9 cellular contexts compared by ENCODE assay signal in genomic region chr11:75350122-75350742, GRCh38. TPM values are rescaled to one million over a fixed set of nuclear protein-coding genes. Genes with fewer than 3 reads are reported as not detected.
DNase-seq lines count a peak whose midpoint lies in the region; ATAC-seq, FAIRE-seq and TF ChIP-seq lines count a peak whose summit lies in the region.
"Had no signal": no experiment of that assay in that cellular context is flagged by ENCODE, and none has a peak within 500 bp of the region (broad histone marks: within the 10 kb centered on the region; RNA-seq: fewer than 3 reads in every experiment).

No MANE protein-coding gene starts in this region.

- peak overlapping the region; percentile 83 to 87 for H3K9ac ChIP-seq in duodenal mucosa (ENCODE audit: low read depth in 1 of 2, low read length in 2 of 2)

- no peaks in the 10 kb centered on the region for H3K9me3 Mint-ChIP-seq in IgD-negative memory B cell
- no peaks in the 10 kb centered on the region for H3K9me3 Mint-ChIP-seq in natural killer cell treated with Interleukin-12 subunit alpha and Interleukin-12 subunit beta and Interleukin-15 and Interleukin-18, amount 100 ng/mL, for 72 hours

- no peak for TF ChIP-seq EP300 in A549 (IDR thresholded peaks at IDR 0.05)

- 83% methylated on average over 9 of the region's 9 CpGs for WGBS in A549 (ENCODE audit: missing lambda C conversion rate)

- no peaks in the 10 kb centered on the region for H3K36me3 ChIP-seq in duodenal mucosa (ENCODE audit: control insufficient read depth in 1 of 2, insufficient read depth in 2 of 2, low read length in 2 of 2)

- no peaks in the 10 kb centered on the region for H3K36me3 Mint-ChIP-seq in IgD-negative memory B cell
- H3K36me3 Mint-ChIP-seq in natural killer cell treated with Interleukin-12 subunit alpha and Interleukin-12 subunit beta and Interleukin-15 and Interleukin-18, amount 100 ng/mL, for 72 hours = peaks cover 5% of the 10 kb centered on the region

- in situ Hi-C loops in KBM-7 (cut with MboI; ENCODE audit: low pct_unique_long_range_greater_than_20kb, low sequenced_read_pairs) = no loop called here

- H3K4me2 ChIP-seq in A549 = peak overlapping the region; percentile 96

- H3K4me1 Mint-ChIP-seq in IgD-negative memory B cell = peaks cover 13 to 23% (median 18%) of the 10 kb centered on the region in 3 donors
- H3K4me1 Mint-ChIP-seq in natural killer cell treated with Interleukin-12 subunit alpha and Interleukin-12 subunit beta and Interleukin-15 and Interleukin-18, amount 100 ng/mL, for 72 hours (ENCODE audit: low read depth in 2 of 2) = peaks cover 72 to 74% of the 10 kb centered on the region in 2 donors

- no peak for TF ChIP-seq POLR2A in A549 (IDR thresholded peaks at IDR 0.05; ENCODE audit: low read length)

- CTCF ChIA-PET in A549 (lab: Yijun Ruan, JAX) = interaction anchor here (0.6 to 3.4 kb wide), 8 partner anchors 22 to 921 kb away, joined by 3 to 24 read pairs (median 4); no protein-coding TSS in a partner anchor

- ATAC-seq in A549 (no peak), HG02884 (IDR thresholded peaks at IDR 0.05; ENCODE audit: unreplicated experiment) (no peak), HG02885 (IDR thresholded peaks at IDR 0.05; ENCODE audit: poor library complexity, unreplicated experiment) (no peak)
- no peak for ATAC-seq in natural killer cell treated with Interleukin-12 subunit alpha and Interleukin-12 subunit beta and Interleukin-15 and Interleukin-18, amount 100 ng/mL, for 72 hours

- peak overlapping the region in 2 of 3 donors; percentile 47 to 60 for H3K27ac Mint-ChIP-seq in IgD-negative memory B cell
- H3K27ac Mint-ChIP-seq in natural killer cell treated with Interleukin-12 subunit alpha and Interleukin-12 subunit beta and Interleukin-15 and Interleukin-18, amount 100 ng/mL, for 72 hours = peak overlapping the region; percentile 66 to 88

- no peak for TF ChIP-seq CTCF in A549 (IDR thresholded peaks at IDR 0.05)

- H3K27me3 Mint-ChIP-seq in IgD-negative memory B cell = peaks cover 2% of the 10 kb centered on the region
- no peaks in the 10 kb centered on the region for H3K27me3 Mint-ChIP-seq in natural killer cell treated with Interleukin-12 subunit alpha and Interleukin-12 subunit beta and Interleukin-15 and Interleukin-18, amount 100 ng/mL, for 72 hours

- FAIRE-seq in A549 (lab: Jason Lieb, UNC) = no peak

- peak overlapping the region; percentile 55 to 94 (median 76) for H3K4me3 Mint-ChIP-seq in IgD-negative memory B cell
- H3K4me3 Mint-ChIP-seq in natural killer cell treated with Interleukin-12 subunit alpha and Interleukin-12 subunit beta and Interleukin-15 and Interleukin-18, amount 100 ng/mL, for 72 hours = peak overlapping the region; percentile 100

- H3K27ac ChIP-seq in A549 (peak overlapping the region; percentile 77 to 93; a peak in 2 of 6 replicates), duodenal mucosa (ENCODE audit: low read depth, low read length) (peak overlapping the region; percentile 84)

- POLR2A ChIA-PET in A549 (lab: Yijun Ruan, JAX) = no interaction called here

- H3K4me1 ChIP-seq in A549 = peaks cover 46% of the 10 kb centered on the region
- peaks cover 63 to 69% of the 10 kb centered on the region in 2 donors for H3K4me1 ChIP-seq in duodenal mucosa (ENCODE audit: control insufficient read depth in 1 of 2, insufficient read depth in 2 of 2, low read length in 2 of 2)

- H3K27me3 ChIP-seq in duodenal mucosa (ENCODE audit: control insufficient read depth in 1 of 2, insufficient read depth in 2 of 2, low read length in 2 of 2) = no peaks in the 10 kb centered on the region

- DNase-seq in A549 (ENCODE audit: low read depth in 1 of 2, low spot score in 1 of 2) (no peak), KBM-7 (no peak)
- peak; percentile 60 for DNase-seq in natural killer cell treated with Interleukin-12 subunit alpha and Interleukin-12 subunit beta and Interleukin-15 and Interleukin-18, amount 100 ng/mL, for 72 hours (ENCODE audit: low spot score)
- DNase-seq in stimulated activated CD4-positive, alpha-beta T cell treated with anti-CD3 and anti-CD28 coated beads, Interleukin-2, amount 100 ng/mL, for 24 hours = no peak
- DNase-seq: EL had no signal

- H3K4me3 ChIP-seq in A549 = peak overlapping the region; percentile 77; the same call in 2 of the 3 replicates
- peak overlapping the region; percentile 95 to 98 for H3K4me3 ChIP-seq in duodenal mucosa (ENCODE audit: low read depth in 1 of 2, low read length in 2 of 2)

- TF ChIP-seq RAD21 in A549 (conservative IDR thresholded peaks at IDR 0.05 in 1 of 2, IDR thresholded peaks at IDR 0.05 in 1 of 2) = no peak

- H3K9me3 ChIP-seq in A549 (no peaks in the 10 kb centered on the region), duodenal mucosa (ENCODE audit: control insufficient read depth in 1 of 2, low read length in 2 of 2) (no peaks in the 10 kb centered on the region)

TF ChIP-seq in A549, 52 proteins besides CTCF, POLR2A, EP300 and RAD21:
- TF ChIP-seq ZSCAN20 (CRISPR knock-in tag; IDR thresholded peaks at IDR 0.05) (no peak), TP53 (CRISPR knock-in tag; IDR thresholded peaks at IDR 0.05) (no peak), CBX2 (IDR thresholded peaks at IDR 0.05; ENCODE audit: borderline replicate concordance, low read depth) (no peak), CBX8 (IDR thresholded peaks at IDR 0.05) (no peak), ZFP36 (IDR thresholded peaks at IDR 0.05; ENCODE audit: borderline replicate concordance, partially characterized antibody) (no peak), FOSB (CRISPR knock-in tag; IDR thresholded peaks at IDR 0.05) (no peak), NFE2L2 (conservative IDR thresholded peaks at IDR 0.05; ENCODE audit: low read length) (no peak), PBX3 (IDR thresholded peaks at IDR 0.05) (no peak), HOXB5 (CRISPR knock-in tag; IDR thresholded peaks at IDR 0.05) (no peak), POLR2AphosphoS2 (conservative IDR thresholded peaks at IDR 0.05; ENCODE audit: low read length) (no peak), PHF8 (IDR thresholded peaks at IDR 0.05; ENCODE audit: borderline replicate concordance, low read depth) (no peak), BHLHE40 (IDR thresholded peaks at IDR 0.05; ENCODE audit: low read depth, low read length) (no peak), BCL3 (IDR thresholded peaks at IDR 0.05) (no peak), EHMT2 (IDR thresholded peaks at IDR 0.05; ENCODE audit: low read depth) (no peak), SREBF2 (IDR thresholded peaks at IDR 0.05) (no peak), RARB (CRISPR knock-in tag; IDR thresholded peaks at IDR 0.05) (no peak), KDM1A (IDR thresholded peaks at IDR 0.05; ENCODE audit: low read depth) (no peak), NR3C1 (IDR thresholded peaks at IDR 0.05) (no peak)
TF ChIP-seq in A549: peak in this region for 0.

RNA-seq across cellular contexts. Expression of gene ARRB1, which starts 1.2 kb away (rescaled TPM):
- polyA plus RNA-seq in A549 (2011; rRNA removed) (14.3 and 18.1 TPM in 2 replicates), A549 (2017; fragmentation: RNase III; extraction: RNeasy Plus Mini Kit Qiagen cat#74134 plus additional on column Dnase treatment) (4.9 to 8.4 TPM (median 6.8 TPM) in 3 replicates), IgD-negative memory B cell (3.0 TPM)
- polyA plus RNA-seq in A549 (2012; cell fraction: cytosol; rRNA removed) = 4.8 TPM in 2 replicates
- 3.8 and 5.0 TPM in 2 replicates for polyA plus RNA-seq in A549 (2012; cell fraction: nucleus; rRNA removed)
- 54.8 and 57.9 TPM in 2 replicates for polyA minus RNA-seq in A549 (2011; rRNA and poly(A)+ RNA removed)
- total RNA-seq in natural killer cell treated with Interleukin-12 subunit alpha and Interleukin-12 subunit beta and Interleukin-15 and Interleukin-18, amount 100 ng/mL, for 72 hours = 10 to 100 TPM; 47.8 to 54.5 TPM

RNA-seq across cellular contexts. Expression of gene RPS3, which starts 49.1 kb away (rescaled TPM):
- 2,571 and 3,468 TPM in 2 replicates for polyA plus RNA-seq in A549 (2011; rRNA removed)
- polyA plus RNA-seq in A549 (2012; cell fraction: cytosol; rRNA removed) = 3,252 and 4,158 TPM in 2 replicates
- polyA plus RNA-seq in A549 (2012; cell fraction: nucleus; rRNA removed) = 1,461 and 2,420 TPM in 2 replicates
- 3,458 to 3,978 TPM (median 3,544 TPM) in 3 replicates for polyA plus RNA-seq in A549 (2017; fragmentation: RNase III; extraction: RNeasy Plus Mini Kit Qiagen cat#74134 plus additional on column Dnase treatment)
- 1,439 and 1,839 TPM in 2 replicates for polyA minus RNA-seq in A549 (2011; rRNA and poly(A)+ RNA removed)
- 4,911 TPM for polyA plus RNA-seq in IgD-negative memory B cell
- 1,000 to 10,000 TPM; 2,083 to 2,343 TPM for total RNA-seq in natural killer cell treated with Interleukin-12 subunit alpha and Interleukin-12 subunit beta and Interleukin-15 and Interleukin-18, amount 100 ng/mL, for 72 hours
